ENCODE assay signal across 16 cellular contexts in the genomic region with DNA sequence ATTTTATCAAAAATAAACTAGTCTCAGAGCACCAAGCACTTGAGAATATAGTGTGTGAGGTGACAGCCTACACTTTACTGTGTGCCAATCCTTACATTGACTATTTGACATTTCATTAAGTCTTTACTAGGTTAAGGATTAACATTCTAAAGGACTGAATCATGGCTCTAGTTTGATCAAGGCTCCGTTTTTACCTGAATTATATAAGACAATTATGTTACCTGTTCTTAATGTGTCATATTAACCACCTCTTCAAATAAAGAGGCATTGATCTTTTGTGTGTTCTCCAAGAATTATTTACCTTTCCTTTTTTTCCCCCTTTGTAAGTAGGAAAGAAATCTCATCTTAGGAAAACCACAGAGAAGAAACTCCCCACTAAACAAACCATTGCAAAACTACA.
"Had no signal": no experiment of that assay in that cellular context is flagged by ENCODE, and none has a peak within 500 bp of the region (broad histone marks: within the 10 kb centered on the region; RNA-seq: fewer than 3 reads in every experiment).

No MANE protein-coding gene starts in this region.

- H3K9me3 ChIP-seq: neutrophil, testis had no signal

- H3K36me3 ChIP-seq: neutrophil, sigmoid colon, transverse colon had no signal

- H3K27ac Mint-ChIP-seq: naive thymus-derived CD8-positive, alpha-beta T cell; stimulated activated naive B cell treated with anti-CD40 and anti-IgM and Interleukin-4, amounts not matched to agents 10 μg/mL and 1 μg/mL and 100 μg/mL, for 72 hours; stimulated activated naive CD8-positive, alpha-beta T cell treated with anti-CD3 and anti-CD28 coated beads, Interleukin-15, amount 100 ng/mL, for 72 hours had no signal

- ATAC-seq: left colon; mucosa of descending colon; naive thymus-derived CD8-positive, alpha-beta T cell; stimulated activated naive B cell treated with anti-CD40 and anti-IgM and Interleukin-4, amounts not matched to agents 10 μg/mL and 1 μg/mL and 100 μg/mL, for 72 hours; stimulated activated naive CD8-positive, alpha-beta T cell treated with anti-CD3 and anti-CD28 coated beads, Interleukin-15, amount 100 ng/mL, for 72 hours had no signal

- H3K27ac ChIP-seq: neutrophil, sigmoid colon, skin epidermis, testis, transverse colon had no signal

- H3K4me1 ChIP-seq: sigmoid colon, testis, transverse colon had no signal

- H3K4me3 Mint-ChIP-seq: naive thymus-derived CD8-positive, alpha-beta T cell; stimulated activated naive B cell treated with anti-CD40 and anti-IgM and Interleukin-4, amounts not matched to agents 10 μg/mL and 1 μg/mL and 100 μg/mL, for 72 hours; stimulated activated naive CD8-positive, alpha-beta T cell treated with anti-CD3 and anti-CD28 coated beads, Interleukin-15, amount 100 ng/mL, for 72 hours had no signal

- H3K4me3 ChIP-seq: mucosa of descending colon, sigmoid colon, skin epidermis, testis, transverse colon had no signal

- DNase-seq: effector memory CD4-positive, alpha-beta T cell; foreskin melanocyte; head of caudate nucleus; hippocampal formation; left colon; mucosa of descending colon; naive thymus-derived CD8-positive, alpha-beta T cell; sigmoid colon; stimulated activated CD4-positive, alpha-beta T cell treated with anti-CD3 and anti-CD28 coated beads, Interleukin-2, amount 100 ng/mL, for 24 hours; stimulated activated CD4-positive, alpha-beta T cell treated with anti-CD3 and anti-CD28 coated beads, Interleukin-4, amount 100 ng/mL, for 4 hours; stimulated activated naive B cell treated with anti-CD40 and anti-IgM and Interleukin-4, amounts not matched to agents 10 μg/mL and 1 μg/mL and 100 μg/mL, for 72 hours; stimulated activated naive CD8-positive, alpha-beta T cell treated with anti-CD3 and anti-CD28 coated beads, Interleukin-15, amount 100 ng/mL, for 72 hours; testis; transverse colon had no signal

- H3K4me1 Mint-ChIP-seq: stimulated activated naive CD8-positive, alpha-beta T cell treated with anti-CD3 and anti-CD28 coated beads, Interleukin-15, amount 100 ng/mL, for 72 hours had no signal

- H3K27me3 Mint-ChIP-seq: naive thymus-derived CD8-positive, alpha-beta T cell; stimulated activated naive B cell treated with anti-CD40 and anti-IgM and Interleukin-4, amounts not matched to agents 10 μg/mL and 1 μg/mL and 100 μg/mL, for 72 hours; stimulated activated naive CD8-positive, alpha-beta T cell treated with anti-CD3 and anti-CD28 coated beads, Interleukin-15, amount 100 ng/mL, for 72 hours had no signal

- H3K27me3 ChIP-seq: neutrophil, sigmoid colon, testis, transverse colon had no signal
